Comparison of ENCODE assay signal across 1 cellular context in the genomic region with DNA sequence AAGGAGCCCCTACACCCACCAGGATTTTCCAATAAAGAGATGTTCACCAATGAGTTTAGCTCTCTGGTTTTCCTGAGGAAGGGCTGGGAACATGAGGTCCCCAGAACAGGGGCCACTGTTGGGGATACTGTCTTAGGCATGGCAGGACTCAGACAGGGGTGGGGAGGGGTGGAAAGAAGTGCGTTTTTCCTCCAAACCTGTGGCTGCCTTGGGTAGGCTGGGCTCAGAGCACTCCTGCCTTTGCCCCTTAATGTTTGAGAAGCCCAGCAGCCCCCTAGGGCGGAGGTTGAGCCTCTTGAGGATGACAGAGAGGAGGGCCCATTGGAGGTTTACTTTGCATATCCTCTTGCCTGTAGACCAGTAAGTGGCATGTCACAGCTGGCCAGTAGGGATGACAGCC.
TF ChIP-seq lines count a peak whose summit lies in the region.

No MANE protein-coding gene starts in this region.

TF ChIP-seq in K562, 482 proteins besides CTCF, POLR2A, EP300 and RAD21:
- no peak for TF ChIP-seq MAFG (tag; conservative IDR thresholded peaks at IDR 0.05)
- TF ChIP-seq, protein P1, sequence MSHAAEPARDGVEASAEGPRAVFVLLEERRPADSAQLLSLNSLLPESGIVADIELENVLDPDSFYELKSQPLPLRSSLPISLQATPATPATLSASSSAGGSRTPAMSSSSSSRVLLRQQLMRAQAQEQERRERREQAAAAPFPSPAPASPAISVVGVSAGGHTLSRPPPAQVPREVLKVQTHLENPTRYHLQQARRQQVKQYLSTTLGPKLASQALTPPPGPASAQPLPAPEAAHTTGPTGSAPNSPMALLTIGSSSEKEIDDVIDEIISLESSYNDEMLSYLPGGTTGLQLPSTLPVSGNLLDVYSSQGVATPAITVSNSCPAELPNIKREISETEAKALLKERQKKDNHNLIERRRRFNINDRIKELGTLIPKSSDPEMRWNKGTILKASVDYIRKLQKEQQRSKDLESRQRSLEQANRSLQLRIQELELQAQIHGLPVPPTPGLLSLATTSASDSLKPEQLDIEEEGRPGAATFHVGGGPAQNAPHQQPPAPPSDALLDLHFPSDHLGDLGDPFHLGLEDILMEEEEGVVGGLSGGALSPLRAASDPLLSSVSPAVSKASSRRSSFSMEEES (CRISPR knock-in tag; IDR thresholded peaks at IDR 0.05) = no peak
- TF ChIP-seq, protein P2, sequence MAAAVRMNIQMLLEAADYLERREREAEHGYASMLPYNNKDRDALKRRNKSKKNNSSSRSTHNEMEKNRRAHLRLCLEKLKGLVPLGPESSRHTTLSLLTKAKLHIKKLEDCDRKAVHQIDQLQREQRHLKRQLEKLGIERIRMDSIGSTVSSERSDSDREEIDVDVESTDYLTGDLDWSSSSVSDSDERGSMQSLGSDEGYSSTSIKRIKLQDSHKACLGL (CRISPR knock-in tag; IDR thresholded peaks at IDR 0.05; ENCODE audit: borderline replicate concordance, poor library complexity, severe bottlenecking) = no peak
- TF ChIP-seq, protein P3, sequence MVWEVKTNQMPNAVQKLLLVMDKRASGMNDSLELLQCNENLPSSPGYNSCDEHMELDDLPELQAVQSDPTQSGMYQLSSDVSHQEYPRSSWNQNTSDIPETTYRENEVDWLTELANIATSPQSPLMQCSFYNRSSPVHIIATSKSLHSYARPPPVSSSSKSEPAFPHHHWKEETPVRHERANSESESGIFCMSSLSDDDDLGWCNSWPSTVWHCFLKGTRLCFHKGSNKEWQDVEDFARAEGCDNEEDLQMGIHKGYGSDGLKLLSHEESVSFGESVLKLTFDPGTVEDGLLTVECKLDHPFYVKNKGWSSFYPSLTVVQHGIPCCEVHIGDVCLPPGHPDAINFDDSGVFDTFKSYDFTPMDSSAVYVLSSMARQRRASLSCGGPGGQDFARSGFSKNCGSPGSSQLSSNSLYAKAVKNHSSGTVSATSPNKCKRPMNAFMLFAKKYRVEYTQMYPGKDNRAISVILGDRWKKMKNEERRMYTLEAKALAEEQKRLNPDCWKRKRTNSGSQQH (CRISPR knock-in tag; IDR thresholded peaks at IDR 0.05) = no peak
- no peak for TF ChIP-seq RUNX1 (IDR thresholded peaks at IDR 0.05; ENCODE audit: low read depth)
- TF ChIP-seq, protein P4, sequence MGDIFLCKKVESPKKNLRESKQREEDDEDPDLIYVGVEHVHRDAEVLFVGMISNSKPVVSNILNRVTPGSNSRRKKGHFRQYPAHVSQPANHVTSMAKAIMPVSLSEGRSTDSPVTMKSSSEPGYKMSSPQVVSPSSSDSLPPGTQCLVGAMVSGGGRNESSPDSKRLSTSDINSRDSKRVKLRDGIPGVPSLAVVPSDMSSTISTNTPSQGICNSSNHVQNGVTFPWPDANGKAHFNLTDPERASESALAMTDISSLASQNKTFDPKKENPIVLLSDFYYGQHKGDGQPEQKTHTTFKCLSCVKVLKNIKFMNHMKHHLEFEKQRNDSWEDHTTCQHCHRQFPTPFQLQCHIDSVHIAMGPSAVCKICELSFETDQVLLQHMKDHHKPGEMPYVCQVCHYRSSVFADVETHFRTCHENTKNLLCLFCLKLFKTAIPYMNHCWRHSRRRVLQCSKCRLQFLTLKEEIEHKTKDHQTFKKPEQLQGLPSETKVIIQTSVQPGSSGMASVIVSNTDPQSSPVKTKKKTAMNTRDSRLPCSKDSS (IDR thresholded peaks at IDR 0.05; ENCODE audit: low read depth, partially characterized antibody) = no peak
- no peak for TF ChIP-seq POU5F1 (IDR thresholded peaks at IDR 0.05; ENCODE audit: borderline replicate concordance, low read depth, low read length, partially characterized antibody)
- TF ChIP-seq SMAD3 (CRISPR knock-in tag; conservative IDR thresholded peaks at IDR 0.05) = no peak
- TF ChIP-seq CSDE1 (IDR thresholded peaks at IDR 0.05) = no peak
- TF ChIP-seq HDAC8 (tag; IDR thresholded peaks at IDR 0.05) = no peak
